22 cellular contexts compared by ENCODE assay signal in the genomic region with DNA sequence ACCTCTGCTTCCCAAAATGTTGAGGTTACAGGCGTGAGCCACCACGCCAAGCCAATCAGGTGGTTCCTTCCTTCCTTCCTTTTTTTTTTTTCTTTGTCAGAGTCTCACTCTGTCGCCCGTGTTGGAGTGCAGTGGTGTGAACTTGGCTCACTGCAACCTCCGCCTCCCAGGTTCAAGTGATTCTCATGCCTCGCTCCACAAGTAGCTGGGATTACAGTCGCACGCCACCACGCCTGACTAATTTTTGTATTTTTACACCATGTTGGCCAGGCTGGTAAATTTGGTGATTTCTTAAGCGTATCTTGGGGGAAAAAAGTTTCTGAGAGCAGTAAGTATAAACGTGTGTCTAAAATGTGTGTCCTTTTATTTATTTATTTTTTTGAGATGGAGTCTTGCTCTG. TPM values are rescaled to one million over a fixed set of nuclear protein-coding genes. Genes with fewer than 3 reads are reported as not detected.
A peak's percentile ranks its signal among the peaks of the same experiment; 100 is the strongest.
DNase-seq lines count a peak whose midpoint lies in the region; ATAC-seq, FAIRE-seq and TF ChIP-seq lines count a peak whose summit lies in the region.
"Had no signal": no experiment of that assay in that cellular context is flagged by ENCODE, and none has a peak within 500 bp of the region (broad histone marks: within the 10 kb centered on the region; RNA-seq: fewer than 3 reads in every experiment).

No MANE protein-coding gene starts in this region.

- H3K79me2 ChIP-seq in Karpas-422 (ENCODE audit: low read length): no peaks in the 10 kb centered on the region

- intact Hi-C loops in kidney (cut with DNase I): no loop called here

- TF ChIP-seq CTCF in kidney (IDR thresholded peaks at IDR 0.05; ENCODE audit: borderline replicate concordance, extremely low read depth, insufficient read depth): no peak

- H3K4me3 Mint-ChIP-seq in immature natural killer cell: no peak overlapping the region
- H3K4me3 Mint-ChIP-seq: CD4-positive, alpha-beta T cell; CD8-positive, alpha-beta T cell had no signal

- H3K27ac Mint-ChIP-seq in immature natural killer cell: no peak overlapping the region
- H3K27ac Mint-ChIP-seq: CD4-positive, alpha-beta T cell; CD8-positive, alpha-beta T cell had no signal

- H3K36me3 Mint-ChIP-seq in immature natural killer cell: peaks cover 0 to 4% (median 3%) of the 10 kb centered on the region in 3 donors
- H3K36me3 Mint-ChIP-seq: CD8-positive, alpha-beta T cell had no signal

- H3K36me3 ChIP-seq in BLaER1 (no peaks in the 10 kb centered on the region), kidney (ENCODE audit: control insufficient read depth in 1 of 2, insufficient read depth in 2 of 2, low read length in 2 of 2) (no peaks in the 10 kb centered on the region), Karpas-422 (ENCODE audit: insufficient read depth, low read length) (no peaks in the 10 kb centered on the region)
- H3K36me3 ChIP-seq: BE2C had no signal

- peak overlapping the region; percentile 25 for H3K4me2 ChIP-seq in BLaER1
- no peak overlapping the region for H3K4me2 ChIP-seq in Karpas-422 (ENCODE audit: low read depth, low read length, poor library complexity, severe bottlenecking)

- H3K27me3 Mint-ChIP-seq in immature natural killer cell (ENCODE audit: low read depth in 3 of 3): peaks cover 2 to 5% (median 2%) of the 10 kb centered on the region in 3 donors

- no peak overlapping the region for H3K4me3 ChIP-seq in BLaER1
- no peak overlapping the region for H3K4me3 ChIP-seq in kidney (ENCODE audit: low read length in 2 of 2)
- H3K4me3 ChIP-seq in Karpas-422 (ENCODE audit: low read length): no peak overlapping the region
- H3K4me3 ChIP-seq: BLaER1 treated with 17β-estradiol and CSF1 and Interleukin-3, amounts not matched to agents 10 nM and 100 nM had no signal

- no peak overlapping the region for H2AFZ ChIP-seq in Karpas-422 (ENCODE audit: low read length)

- no peaks in the 10 kb centered on the region for H3K9me2 ChIP-seq in Karpas-422 (replicated peaks; ENCODE audit: insufficient read depth, low read length)

- H3K4me1 ChIP-seq in BLaER1 (peaks cover 13% of the 10 kb centered on the region; the same call in 1 of the 2 replicates), kidney (ENCODE audit: control insufficient read depth in 1 of 2, insufficient read depth in 1 of 2, low read depth in 1 of 2, low read length in 2 of 2) (no peaks in the 10 kb centered on the region), Karpas-422 (ENCODE audit: low read length) (no peaks in the 10 kb centered on the region)
- H3K4me1 ChIP-seq: BE2C, Caco-2 had no signal

- H3K9ac ChIP-seq in BLaER1: no peak overlapping the region
- H3K9ac ChIP-seq in kidney (ENCODE audit: low read length in 2 of 2): no peak overlapping the region
- no peak overlapping the region for H3K9ac ChIP-seq in Karpas-422 (ENCODE audit: low read length)
- H3K9ac ChIP-seq: BLaER1 treated with 17β-estradiol and CSF1 and Interleukin-3, amounts not matched to agents 10 nM and 100 nM had no signal

- H3K27ac ChIP-seq in BLaER1: no peak overlapping the region
- H3K27ac ChIP-seq in kidney (ENCODE audit: low read depth in 2 of 2, low read length in 2 of 2): no peak overlapping the region
- H3K27ac ChIP-seq in Karpas-422 (ENCODE audit: low read length): no peak overlapping the region
- H3K27ac ChIP-seq: BLaER1 treated with 17β-estradiol and CSF1 and Interleukin-3, amounts not matched to agents 10 nM and 100 nM; C4-2B had no signal

- no peaks in the 10 kb centered on the region for H3K4me1 Mint-ChIP-seq in immature natural killer cell

- H4K20me1 ChIP-seq in BLaER1 (no peaks in the 10 kb centered on the region), Karpas-422 (ENCODE audit: insufficient read depth, low read depth, low read length) (no peaks in the 10 kb centered on the region)
- H4K20me1 ChIP-seq: BLaER1 treated with 17β-estradiol and CSF1 and Interleukin-3, amounts not matched to agents 10 nM and 100 nM had no signal

- no peak for FAIRE-seq in kidney (lab: Jason Lieb, UNC)
- FAIRE-seq: A204.1, D721Med, G401.6, GM12891, GM19239 had no signal

- H3K9me3 ChIP-seq in BLaER1 (peaks cover 57% of the 10 kb centered on the region), kidney (ENCODE audit: control insufficient read depth in 1 of 2, low read length in 2 of 2) (peaks cover 0 to 5% of the 10 kb centered on the region in 2 donors), Karpas-422 (ENCODE audit: low read length) (peaks cover 7% of the 10 kb centered on the region; the same call in 1 of the 2 replicates)
- H3K9me3 ChIP-seq: BE2C had no signal

- H3K27me3 ChIP-seq in BLaER1: no peaks in the 10 kb centered on the region
- no peaks in the 10 kb centered on the region for H3K27me3 ChIP-seq in Karpas-422 (ENCODE audit: low read length)
- H3K27me3 ChIP-seq: BE2C; BLaER1 treated with 17β-estradiol and CSF1 and Interleukin-3, amounts not matched to agents 10 nM and 100 nM had no signal

- H3K9me3 Mint-ChIP-seq in immature natural killer cell: peaks cover 0 to 16% (median 13%) of the 10 kb centered on the region in 6 donors
- H3K9me3 Mint-ChIP-seq: CD4-positive, alpha-beta T cell had no signal

- no peak for ATAC-seq in stimulated activated naive CD8-positive, alpha-beta T cell treated with anti-CD3 and anti-CD28 coated beads, Interleukin-15, Interleukin-2, amounts not matched to agents 100 U/mL and 50 U/mL, for 24 hours
- ATAC-seq: CD8-positive, alpha-beta T cell had no signal

- DNase-seq in MV-4-11 (lab: John Stamatoyannopoulos, UW) (peak; percentile 23), kidney (peak; percentile 17), Karpas-422 (no peak), immature natural killer cell (no peak)
- DNase-seq in stimulated activated naive CD8-positive, alpha-beta T cell treated with anti-CD3 and anti-CD28 coated beads, Interleukin-15, Interleukin-2, amounts not matched to agents 100 U/mL and 50 U/mL, for 24 hours: no peak
- DNase-seq: 8988T; ACHN; BE2C; Caco-2; Calu3; CD4-positive, alpha-beta T cell; CD8-positive, alpha-beta T cell; DMS79 treated with DMSO at 0.1 percent for 48 hours; GF-D8 had no signal

RNA-seq across cellular contexts. Expression of a gene that starts 18.2 kb away (rescaled TPM):
- total RNA-seq in kidney: 10.9 TPM
- 14.2 TPM for polyA plus RNA-seq in kidney (ENCODE audit: insufficient read depth, low read depth, low replicate concordance)
- 40.3 and 88.1 TPM in 2 replicates for total RNA-seq in Karpas-422 (2014; rRNA removed; shearing (Covaris generic); ENCODE audit: low replicate concordance)
- 1 to 10 TPM in 2 of 3 donors, under 1 TPM in 1; 0.36 to 2.3 (median 1.2) TPM for polyA plus RNA-seq in immature natural killer cell

RNA-seq across cellular contexts. Expression of a gene that starts 26.5 kb away (rescaled TPM):
- 14.4 TPM for total RNA-seq in kidney
- polyA plus RNA-seq in kidney (ENCODE audit: insufficient read depth, low read depth, low replicate concordance) (10.8 TPM), immature natural killer cell (under 1 TPM in 2 of 3 donors, not detected in 1; 0.11 to 0.12 TPM)
- total RNA-seq in Karpas-422 (2014; rRNA removed; shearing (Covaris generic); ENCODE audit: low replicate concordance): 8.8 and 21.6 TPM in 2 replicates

RNA-seq across cellular contexts. Expression of a gene that starts 43.8 kb away (rescaled TPM):
- total RNA-seq in kidney: 42.6 TPM
- polyA plus RNA-seq in kidney (ENCODE audit: insufficient read depth, low read depth, low replicate concordance): 11.7 TPM
- 22.1 and 26.9 TPM in 2 replicates for total RNA-seq in Karpas-422 (2014; rRNA removed; shearing (Covaris generic); ENCODE audit: low replicate concordance)
- 10 to 100 TPM; 28.6 to 73.8 (median 31.6) TPM for polyA plus RNA-seq in immature natural killer cell

Comparison
In these comparisons a context has a peak if more than half of its experiments do, and no peak if none do; other contexts are left out.
1. DNase-seq: peak in MV-4-11 (single experiment) and kidney (single experiment); none in stimulated activated naive CD8-positive, alpha-beta T cell treated with anti-CD3 and anti-CD28 coated beads, Interleukin-15, Interleukin-2, amounts not matched to agents 100 U/mL and 50 U/mL, for 24 hours (single experiment), Karpas-422 (single experiment) and immature natural killer cell (0 of 3).